Comparison of ENCODE assay signal across 22 cellular contexts in the genomic region with DNA sequence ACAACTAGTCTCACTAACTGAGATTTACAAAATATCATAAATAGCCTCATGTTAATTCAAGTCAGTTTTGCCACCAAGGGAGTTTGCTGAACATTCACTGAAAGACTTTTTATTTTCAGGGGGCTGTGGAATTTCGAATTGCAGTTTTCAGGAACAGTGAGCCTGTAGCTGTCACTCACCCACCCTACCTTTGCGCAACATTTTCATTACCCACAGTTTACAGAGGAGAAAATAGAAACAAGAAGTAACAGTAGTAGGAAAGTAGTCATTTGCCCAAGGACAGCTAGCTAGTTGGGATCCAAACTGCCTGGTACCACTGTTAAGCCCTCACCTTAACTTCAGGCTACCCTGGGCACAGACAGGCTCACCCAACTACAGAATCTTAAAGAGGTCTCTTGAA.
"Had no signal": no experiment of that assay in that cellular context is flagged by ENCODE, and none has a peak within 500 bp of the region (broad histone marks: within the 10 kb centered on the region; RNA-seq: fewer than 3 reads in every experiment).

No MANE protein-coding gene starts in this region.

- H3K27ac Mint-ChIP-seq: activated naive CD4-positive, alpha-beta T cell treated with anti-CD3 and anti-CD28 coated beads, Interleukin-2, amount 10 ng/mL, durations not matched to agents 7 days and 5 days; nephron progenitor cell; T-helper 1 cell treated with Interleukin-12 subunit alpha and Interleukin-12 subunit beta and Interleukin-4 antibody, amounts not matched to agents 30 μg/mL and 1 μg/mL, for 36 hours had no signal

- H3K4me3 ChIP-seq: adrenal gland, lung, tibial artery had no signal

- ATAC-seq: foreskin keratinocyte; stimulated activated naive CD8-positive, alpha-beta T cell treated with anti-CD3 and anti-CD28 coated beads, Interleukin-15, Interleukin-2, amounts not matched to agents 100 U/mL and 50 U/mL, for 24 hours had no signal

- H3K36me3 ChIP-seq: adrenal gland, tibial artery had no signal

- H3K4me1 ChIP-seq: foreskin keratinocyte, tibial artery had no signal

- H3K4me3 Mint-ChIP-seq: activated naive CD4-positive, alpha-beta T cell treated with anti-CD3 and anti-CD28 coated beads, Interleukin-2, amount 10 ng/mL, durations not matched to agents 7 days and 5 days; nephron progenitor cell; T-helper 1 cell treated with Interleukin-12 subunit alpha and Interleukin-12 subunit beta and Interleukin-4 antibody, amounts not matched to agents 30 μg/mL and 1 μg/mL, for 36 hours had no signal

- H3K36me3 Mint-ChIP-seq: activated naive CD4-positive, alpha-beta T cell treated with anti-CD3 and anti-CD28 coated beads, Interleukin-2, amount 10 ng/mL, durations not matched to agents 7 days and 5 days had no signal

- H3K27me3 ChIP-seq: adrenal gland, foreskin keratinocyte, tibial artery had no signal

- DNase-seq: activated CD4-positive, alpha-beta T cell treated with anti-CD3 and anti-CD28 coated beads, Interleukin-2, amount 50 U/mL, for 1 hour; activated CD4-positive, CD25-positive, alpha-beta regulatory T cell treated with anti-CD3 and anti-CD28 coated beads, Interleukin-2, amount 50 U/mL, for 72 hours; activated CD8-positive, alpha-beta memory T cell treated with anti-CD3 and anti-CD28 coated beads, Interleukin-2, amount 50 U/mL, for 48 hours; activated effector memory CD4-positive, alpha-beta T cell treated with Interleukin-2 at 50 U/mL for 16 hours; activated naive CD4-positive, alpha-beta T cell treated with anti-CD3 and anti-CD28 coated beads, Interleukin-2, amount 10 ng/mL, durations not matched to agents 7 days and 5 days; activated T-cell treated with anti-CD3 and anti-CD28 coated beads, Interleukin-2, amount 50 U/mL, for 48 hours; adrenal gland; effector CD8-positive, alpha-beta T cell; foreskin keratinocyte; glutamatergic neuron; hippocampal formation; left cardiac atrium; nephron progenitor cell; nucleus accumbens; stimulated activated CD4-positive, alpha-beta T cell treated with anti-CD3 and anti-CD28 coated beads, Interleukin-12 subunit alpha, Interleukin-12 subunit beta, amount 100 ng/mL, for 4 hours; stimulated activated CD4-positive, alpha-beta T cell treated with anti-CD3 and anti-CD28 coated beads, Interleukin-1b, Interleukin-23, amount 100 ng/mL, for 48 hours; stimulated activated CD8-positive, alpha-beta memory T cell treated with anti-CD3 and anti-CD28 coated beads, Interleukin-4, amount 100 ng/mL, for 48 hours; stimulated activated naive CD8-positive, alpha-beta T cell treated with anti-CD3 and anti-CD28 coated beads, Interleukin-15, Interleukin-2, amounts not matched to agents 100 U/mL and 50 U/mL, for 24 hours; substantia nigra; tibial artery had no signal

- H3K4me1 Mint-ChIP-seq: activated naive CD4-positive, alpha-beta T cell treated with anti-CD3 and anti-CD28 coated beads, Interleukin-2, amount 10 ng/mL, durations not matched to agents 7 days and 5 days had no signal

- H3K9me3 Mint-ChIP-seq: activated naive CD4-positive, alpha-beta T cell treated with anti-CD3 and anti-CD28 coated beads, Interleukin-2, amount 10 ng/mL, durations not matched to agents 7 days and 5 days; nephron progenitor cell; T-helper 1 cell treated with Interleukin-12 subunit alpha and Interleukin-12 subunit beta and Interleukin-4 antibody, amounts not matched to agents 30 μg/mL and 1 μg/mL, for 36 hours had no signal

- H3K9me3 ChIP-seq: adrenal gland, tibial artery had no signal

- H3K27ac ChIP-seq: foreskin keratinocyte, tibial artery had no signal
